Comparison of ENCODE assay signal across 8 cellular contexts in the genomic region with DNA sequence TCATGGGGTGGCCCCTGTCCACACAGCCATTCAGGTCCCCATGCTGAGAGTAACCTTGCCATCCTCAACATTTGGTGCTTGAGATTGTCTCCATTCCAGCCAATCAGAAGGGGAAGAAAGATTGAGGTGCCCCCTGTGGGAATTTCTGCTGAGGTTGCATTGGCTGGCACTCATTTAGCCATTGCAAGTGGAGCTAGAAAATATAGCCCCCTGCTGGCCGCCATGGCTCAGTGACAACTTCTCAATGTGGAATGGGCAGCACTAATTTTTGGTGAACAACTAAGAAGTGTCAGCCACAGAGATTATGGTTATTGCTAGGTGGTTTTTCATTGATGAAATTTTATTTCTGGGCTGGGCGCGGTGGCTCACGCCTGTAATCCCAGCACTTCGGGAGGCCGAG. TPM values are rescaled to one million over a fixed set of nuclear protein-coding genes. Genes with fewer than 3 reads are reported as not detected.
DNase-seq lines count a peak whose midpoint lies in the region; ATAC-seq and TF ChIP-seq lines count a peak whose summit lies in the region.

No MANE protein-coding gene starts in this region.

- H3K4me1 ChIP-seq in Caco-2 (no peaks in the 10 kb centered on the region), gastroesophageal sphincter (no peaks in the 10 kb centered on the region), spleen (no peaks in the 10 kb centered on the region)

- TF ChIP-seq POLR2A in gastroesophageal sphincter (IDR thresholded peaks at IDR 0.05), result no peak
- no peak for TF ChIP-seq POLR2A in spleen (IDR thresholded peaks at IDR 0.05)

- WGBS in gastroesophageal sphincter (ENCODE audit: low coverage in 1 of 2), 2 donors, result 81% methylated on average over 6 of the region's 6 CpGs; no CpG with 5 or more reads in 1 of the 2 donors
- WGBS in spleen, 5 donors, result 71 to 81% (median 73%) methylated on average over 6 of the region's 6 CpGs

- no peaks in the 10 kb centered on the region for H3K9me3 Mint-ChIP-seq in Caco-2 (ENCODE audit: unreplicated experiment)

- no peak for TF ChIP-seq EP300 in gastroesophageal sphincter (IDR thresholded peaks at IDR 0.05)

- H3K36me3 ChIP-seq in Caco-2 (ENCODE audit: control insufficient read depth, insufficient read depth, low read length) (no peaks in the 10 kb centered on the region), gastroesophageal sphincter (no peaks in the 10 kb centered on the region), spleen (no peaks in the 10 kb centered on the region)

- BruUV-seq in Caco-2 (replicated peaks; lab: Mats Ljungman, UMichigan), result no TSS peak

- H3K27ac ChIP-seq in gastroesophageal sphincter (no peak overlapping the region), spleen (no peak overlapping the region)

- no peaks in the 10 kb centered on the region for H3K9me3 ChIP-seq in Caco-2
- no peaks in the 10 kb centered on the region for H3K9me3 ChIP-seq in gastroesophageal sphincter
- no peaks in the 10 kb centered on the region for H3K9me3 ChIP-seq in spleen

- no peaks in the 10 kb centered on the region for H3K36me3 Mint-ChIP-seq in Caco-2 (ENCODE audit: insufficient read depth, unreplicated experiment)

- intact Hi-C loops in Caco-2 (cut with micrococcal nuclease; ENCODE audit: unreplicated experiment), result loop anchor here (1.0 kb wide), 2 partner anchors 59 to 263 kb away; no protein-coding TSS in a partner anchor
- intact Hi-C loops in spleen (cut with DNase I; ENCODE audit: low total_unique reads), result no loop called here

- H3K27ac Mint-ChIP-seq in Caco-2 (ENCODE audit: unreplicated experiment), result no peak overlapping the region

- no peaks in the 10 kb centered on the region for H3K4me1 Mint-ChIP-seq in Caco-2 (ENCODE audit: low read depth, unreplicated experiment)

- no peaks in the 10 kb centered on the region for H3K27me3 ChIP-seq in Caco-2 (replicated peaks; ENCODE audit: control insufficient read depth, insufficient read depth, low read length)
- no peaks in the 10 kb centered on the region for H3K27me3 ChIP-seq in gastroesophageal sphincter
- H3K27me3 ChIP-seq in spleen (replicated peaks in 1 of 7), result no peaks in the 10 kb centered on the region

- POLR2A ChIA-PET in Caco-2 (lab: Charles Lee), result no interaction called here

- H3K27me3 Mint-ChIP-seq in Caco-2 (ENCODE audit: insufficient read depth, unreplicated experiment), result peaks cover 20% of the 10 kb centered on the region

- H3K4me3 Mint-ChIP-seq in Caco-2 (ENCODE audit: unreplicated experiment), result no peak overlapping the region

- ATAC-seq in GM19397 (IDR thresholded peaks at IDR 0.05; ENCODE audit: unreplicated experiment) (peak; percentile 63), gastroesophageal sphincter (no peak), HG03280 (IDR thresholded peaks at IDR 0.05; ENCODE audit: unreplicated experiment) (no peak)

- DNase-seq in Caco-2 (peak; percentile 47 to 58), NCI-H1105 (lab: John Stamatoyannopoulos, UW) (peak; percentile 57), spleen (no peak), HCEC 1CT (no peak)
- peak; percentile 22 for DNase-seq in activated CD4-positive, alpha-beta T cell treated with anti-CD3 and anti-CD28 coated beads, Interleukin-2, amount 50 U/mL, for 1 hour

- CTCF ChIA-PET in Caco-2 (lab: Charles Lee), result interaction anchor here (0.7 to 3.1 kb wide), 4 partner anchors 58 to 395 kb away, joined by 3 to 24 read pairs (median 4); no protein-coding TSS in a partner anchor

- TF ChIP-seq CTCF in Caco-2 (IDR thresholded peaks at IDR 0.05; ENCODE audit: insufficient read depth in 1 of 2, low read depth in 1 of 2, low read length in 1 of 2, severe bottlenecking in 1 of 2, unreplicated experiment in 1 of 2) (peak; percentile 81 to 86), gastroesophageal sphincter (IDR thresholded peaks at IDR 0.05) (peak in 3 of 4 experiments; percentile 29 to 56 (median 36)), spleen (IDR thresholded peaks at IDR 0.05 in 8 of 11, conservative IDR thresholded peaks at IDR 0.05 in 3 of 11) (peak in 7 of 11 experiments; percentile 31 to 55 (median 45))

- H3K4me3 ChIP-seq in Caco-2 (ENCODE audit: low read depth, low read length) (no peak overlapping the region), gastroesophageal sphincter (no peak overlapping the region), spleen (no peak overlapping the region)

RNA-seq across cellular contexts. Expression of a gene that starts 22.0 kb away (rescaled TPM):
- not detected in 2 replicates for total RNA-seq in Caco-2 (2022)
- not detected for total RNA-seq in gastroesophageal sphincter
- 1 to 10 TPM in 4 of 7 donors, under 1 TPM in 3; 0.26 to 6.5 (median 1.9) TPM for total RNA-seq in spleen
- polyA plus RNA-seq in spleen, result under 1 TPM in 2 of 3 donors, not detected in 1; 0.24 to 0.26 TPM

Comparison
In these comparisons a context has a peak if more than half of its experiments do, and no peak if none do; other contexts are left out.
1. DNase-seq: peak in Caco-2 (2 of 2), NCI-H1105 (single experiment) and activated CD4-positive, alpha-beta T cell treated with anti-CD3 and anti-CD28 coated beads, Interleukin-2, amount 50 U/mL, for 1 hour (single experiment); none in spleen (single experiment) and HCEC 1CT (single experiment).
2. Peak in every context shown above with its lines, with median percentiles within 50 percentile points of each other: CTCF ChIP-seq.